In the genomic region with DNA sequence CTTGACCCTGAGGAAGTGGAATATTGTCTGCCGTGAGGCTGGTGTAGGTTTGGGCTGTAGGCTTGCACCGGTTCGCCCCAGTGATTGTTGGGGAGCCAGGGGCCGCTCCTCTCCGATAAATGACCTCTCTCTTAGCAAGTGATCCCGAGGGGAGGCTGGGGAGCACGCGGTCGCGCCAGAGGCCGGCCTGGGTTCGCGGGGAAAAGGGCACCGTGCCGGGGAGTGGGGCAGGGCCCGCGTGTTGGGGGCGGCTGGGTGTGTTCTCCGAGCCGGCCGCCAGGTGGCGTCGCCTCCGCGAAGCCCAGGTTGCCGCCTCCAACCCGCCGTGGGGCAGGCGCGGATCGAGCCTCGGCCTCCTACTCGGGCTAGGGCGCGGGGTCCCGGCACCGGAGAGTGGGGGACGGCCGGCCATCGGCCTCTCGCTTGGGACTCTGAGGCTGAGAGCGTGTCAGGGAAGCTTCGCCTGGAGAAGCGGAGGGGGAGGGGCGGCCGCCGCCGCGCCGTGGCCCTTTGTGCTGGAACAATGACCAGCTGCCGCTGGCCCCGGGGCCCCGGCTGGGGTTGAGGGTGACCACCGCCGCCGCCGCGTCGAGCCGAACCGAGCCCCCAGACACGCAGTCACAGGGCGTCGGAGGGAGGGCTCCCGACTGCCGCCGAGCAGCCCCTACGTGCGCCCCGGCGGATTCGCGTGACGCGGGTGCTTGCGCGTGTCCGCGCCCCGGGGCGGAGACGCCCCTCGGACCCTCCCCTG, we compare ENCODE assay signal across 8 cellular contexts. TPM values are rescaled to one million over a fixed set of nuclear protein-coding genes. Genes with fewer than 3 reads are reported as not detected.
DNase-seq lines count a peak whose midpoint lies in the region; ATAC-seq and TF ChIP-seq lines count a peak whose summit lies in the region.

No MANE protein-coding gene starts in this region.

- H3K4me1 ChIP-seq in mucosa of rectum (ENCODE audit: control insufficient read depth in 2 of 2, insufficient read depth in 2 of 2, low read length in 2 of 2): peaks cover 28 to 41% of the 10 kb centered on the region in 2 donors

- ATAC-seq in HG03135 (IDR thresholded peaks at IDR 0.05; ENCODE audit: unreplicated experiment): peak; percentile 47

- peak overlapping the region; percentile 90 to 96 for H3K27ac ChIP-seq in mucosa of rectum (ENCODE audit: low read depth in 2 of 2, low read length in 2 of 2)

- TF ChIP-seq CTCF in AG09309 (IDR thresholded peaks at IDR 0.05; ENCODE audit: control insufficient read depth, insufficient read depth, low read depth, low read length, missing control alignments): peak; percentile 58
- TF ChIP-seq CTCF in epithelial cell of proximal tubule (conservative IDR thresholded peaks at IDR 0.05; ENCODE audit: low read depth, low read length): peak; percentile 65

- peaks cover 10 to 13% of the 10 kb centered on the region in 2 donors for H3K36me3 ChIP-seq in mucosa of rectum (ENCODE audit: control insufficient read depth in 2 of 2, insufficient read depth in 2 of 2, low read length in 2 of 2)

- peak overlapping the region; percentile 89 to 92 for H3K9ac ChIP-seq in mucosa of rectum (ENCODE audit: low read depth in 1 of 2, low read length in 2 of 2)

- H3K9me3 ChIP-seq in mucosa of rectum (ENCODE audit: control insufficient read depth in 2 of 2, low read length in 2 of 2): no peaks in the 10 kb centered on the region

- H3K27me3 ChIP-seq in mucosa of rectum (ENCODE audit: control insufficient read depth in 2 of 2, insufficient read depth in 2 of 2, low read length in 2 of 2): no peaks in the 10 kb centered on the region

- peak; percentile 41 for DNase-seq in AG09309 (ENCODE audit: low read depth)
- peak; percentile 40 to 78 for DNase-seq in NOMO-1 (lab: John Stamatoyannopoulos, UW; ENCODE audit: unreplicated experiment in 2 of 2)
- DNase-seq in activated T-cell treated with anti-CD3 and anti-CD28 coated beads for 4 hours: peak; percentile 72
- no peak for DNase-seq in epithelial cell of proximal tubule (ENCODE audit: low read depth)
- peak; percentile 85 for DNase-seq in stimulated activated CD8-positive, alpha-beta memory T cell treated with anti-CD3 and anti-CD28 coated beads, Interleukin-4, amount 100 ng/mL, for 48 hours

- peak overlapping the region; percentile 85 for H3K4me3 ChIP-seq in AG09309 (ENCODE audit: control insufficient read depth, low read depth, low read length)
- H3K4me3 ChIP-seq in epithelial cell of proximal tubule (ENCODE audit: low read depth, low read length): peak overlapping the region; percentile 93
- peak overlapping the region; percentile 78 for H3K4me3 ChIP-seq in mucosa of rectum (ENCODE audit: low read length in 2 of 2)

- peak; percentile 22 for TF ChIP-seq POLR2A in GM18526 (IDR thresholded peaks at IDR 0.05; ENCODE audit: extremely low read depth, insufficient read length)

RNA-seq across cellular contexts. Expression of a gene that starts 0.4 kb away (rescaled TPM):
- 77.8 and 81.0 TPM in 2 replicates for total RNA-seq in epithelial cell of proximal tubule

RNA-seq across cellular contexts. Expression of a gene that starts 11.8 kb away (rescaled TPM):
- 5.2 and 9.7 TPM in 2 replicates for total RNA-seq in epithelial cell of proximal tubule

RNA-seq across cellular contexts. Expression of a gene that starts 11.9 kb away (rescaled TPM):
- 99.6 and 134 TPM in 2 replicates for total RNA-seq in epithelial cell of proximal tubule

RNA-seq across cellular contexts. Expression of a gene that starts 29.9 kb away (rescaled TPM):
- total RNA-seq in epithelial cell of proximal tubule: 1.2 and 7.9 TPM in 2 replicates

RNA-seq across cellular contexts. Expression of a gene that starts 31.8 kb away (rescaled TPM):
- 6.1 and 6.6 TPM in 2 replicates for total RNA-seq in epithelial cell of proximal tubule
